ENCODE assay signal across 13 cellular contexts in the genomic region with DNA sequence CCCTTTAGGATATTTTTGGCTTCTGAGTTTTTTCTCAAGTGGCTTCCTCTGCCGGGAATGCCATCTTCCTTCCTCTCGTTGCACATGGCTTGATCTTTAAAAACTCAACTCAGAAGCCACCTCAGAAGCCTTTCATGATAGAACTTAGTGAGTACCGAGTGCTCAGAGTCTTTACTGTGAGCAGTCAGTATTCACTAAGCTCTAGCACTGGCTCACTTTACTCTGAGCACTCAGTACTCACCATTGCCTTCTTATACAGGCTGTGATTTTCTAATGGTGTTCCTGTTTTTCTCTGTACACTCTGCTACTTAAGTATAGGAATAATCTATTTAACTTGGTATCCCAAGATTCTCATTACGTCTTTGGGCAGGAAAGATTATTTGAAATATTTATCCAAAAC.
DNase-seq lines count a peak whose midpoint lies in the region; ATAC-seq and TF ChIP-seq lines count a peak whose summit lies in the region.
"Had no signal": no experiment of that assay in that cellular context is flagged by ENCODE, and none has a peak within 500 bp of the region (broad histone marks: within the 10 kb centered on the region; RNA-seq: fewer than 3 reads in every experiment).

No MANE protein-coding gene starts in this region.

- H3K27me3 Mint-ChIP-seq in activated naive CD4-positive, alpha-beta T cell treated with anti-CD3 and anti-CD28 coated beads for 36 hours (ENCODE audit: low read depth): peaks cover 2% of the 10 kb centered on the region
- peaks cover 10% of the 10 kb centered on the region for H3K27me3 Mint-ChIP-seq in activated naive CD8-positive, alpha-beta T cell treated with anti-CD3 and anti-CD28 coated beads, Interleukin-2, amount 50 U/mL, for 24 hours
- H3K27me3 Mint-ChIP-seq: CD4-positive, CD25-positive, alpha-beta regulatory T cell had no signal

- intact Hi-C loops in activated naive CD4-positive, alpha-beta T cell treated with anti-CD3 and anti-CD28 coated beads for 36 hours (cut with micrococcal nuclease): loop anchor here (2.0 to 10.0 kb wide), 4 partner anchors 27 to 323 kb away; a partner anchor contains a TSS

- peaks cover 23% of the 10 kb centered on the region for H3F3A ChIP-seq in SK-N-SH (replicated peaks; ENCODE audit: insufficient read depth)
- H3F3A ChIP-seq in MM.1S (ENCODE audit: insufficient read depth, low read length): no peaks in the 10 kb centered on the region

- H3K9me2 ChIP-seq in SK-N-SH (no peaks in the 10 kb centered on the region), MM.1S (replicated peaks; ENCODE audit: insufficient read depth, low read length) (no peaks in the 10 kb centered on the region)

- H3K9me3 Mint-ChIP-seq in activated naive CD4-positive, alpha-beta T cell treated with anti-CD3 and anti-CD28 coated beads for 36 hours: no peaks in the 10 kb centered on the region
- no peaks in the 10 kb centered on the region for H3K9me3 Mint-ChIP-seq in activated naive CD8-positive, alpha-beta T cell treated with anti-CD3 and anti-CD28 coated beads, Interleukin-2, amount 50 U/mL, for 24 hours
- H3K9me3 Mint-ChIP-seq: GM23338 had no signal

- H3K4me3 ChIP-seq in SK-N-SH (ENCODE audit: low read depth in 2 of 2, low read length in 1 of 2) (no peak overlapping the region), MM.1S (ENCODE audit: low read length) (no peak overlapping the region)
- H3K4me3 ChIP-seq: GM23338 had no signal

- H3K9me3 ChIP-seq in SK-N-SH (no peaks in the 10 kb centered on the region), MM.1S (replicated peaks; ENCODE audit: insufficient read depth, low read length) (no peaks in the 10 kb centered on the region)

- POLR2A ChIA-PET in SK-N-SH (lab: Yijun Ruan, JAX): no interaction called here

- TF ChIP-seq CTCF in SK-N-SH (IDR thresholded peaks at IDR 0.05) (no peak), MM.1S (IDR thresholded peaks at IDR 0.05; ENCODE audit: low read length) (no peak)

- no peak overlapping the region for H3K4me2 ChIP-seq in SK-N-SH
- H3K4me2 ChIP-seq in MM.1S (ENCODE audit: low read depth, low read length): peak overlapping the region; percentile 5; the same call in 1 of the 2 replicates
- H3K4me2 ChIP-seq: GM23338 had no signal

- ATAC-seq in SK-N-SH treated with all-trans-retinoic acid at 6 μM for 48 hours (no peak), GM19397 (IDR thresholded peaks at IDR 0.05; ENCODE audit: unreplicated experiment) (no peak), GM18873 (IDR thresholded peaks at IDR 0.05; ENCODE audit: low FRiP score, unreplicated experiment) (no peak)
- ATAC-seq in activated naive CD8-positive, alpha-beta T cell treated with anti-CD3 and anti-CD28 coated beads, Interleukin-2, amount 50 U/mL, for 24 hours: no peak
- ATAC-seq: GM23338 had no signal

- H3K36me3 ChIP-seq in SK-N-SH (replicated peaks in 1 of 2; ENCODE audit: control insufficient read depth in 1 of 2, insufficient read depth in 2 of 2, low read length in 1 of 2) (no peaks in the 10 kb centered on the region), MM.1S (replicated peaks; ENCODE audit: insufficient read depth, low read length) (no peaks in the 10 kb centered on the region)

- H3K27ac ChIP-seq in SK-N-SH (ENCODE audit: low read depth in 2 of 2, low read length in 1 of 2) (peak overlapping the region in 1 of 2 experiments; percentile 31; a peak in 1 of 4 replicates), MM.1S (ENCODE audit: low read length) (no peak overlapping the region)
- H3K27ac ChIP-seq: 22Rv1 had no signal

- no peak for TF ChIP-seq EP300 in SK-N-SH (IDR thresholded peaks at IDR 0.05; ENCODE audit: borderline replicate concordance in 1 of 2, low read depth in 1 of 2, low read length in 1 of 2)

- 30% methylated on average over 4 of the region's 4 CpGs for WGBS in SK-N-SH (ENCODE audit: low lambda C conversion rate)

- H3K9ac ChIP-seq in SK-N-SH (no peak overlapping the region), MM.1S (ENCODE audit: low read length) (no peak overlapping the region)

- no peak for TF ChIP-seq RAD21 in SK-N-SH (IDR thresholded peaks at IDR 0.05; ENCODE audit: low read length)

- DNase-seq in SK-N-SH (no peak), MM.1S (no peak)
- DNase-seq in activated naive CD4-positive, alpha-beta T cell treated with anti-CD3 and anti-CD28 coated beads for 36 hours: no peak
- no peak for DNase-seq in activated naive CD4-positive, alpha-beta T cell (lab: John Stamatoyannopoulos, UW)
- no peak for DNase-seq in activated naive CD8-positive, alpha-beta T cell treated with anti-CD3 and anti-CD28 coated beads, Interleukin-2, amount 50 U/mL, for 24 hours
- DNase-seq: CD4-positive, CD25-positive, alpha-beta regulatory T cell; DMS53; H7 had no signal

- peaks cover 56% of the 10 kb centered on the region for H3K4me1 Mint-ChIP-seq in activated naive CD4-positive, alpha-beta T cell treated with anti-CD3 and anti-CD28 coated beads for 36 hours (ENCODE audit: low read depth)
- peaks cover 59% of the 10 kb centered on the region for H3K4me1 Mint-ChIP-seq in activated naive CD8-positive, alpha-beta T cell treated with anti-CD3 and anti-CD28 coated beads, Interleukin-2, amount 50 U/mL, for 24 hours
- H3K4me1 Mint-ChIP-seq: CD4-positive, CD25-positive, alpha-beta regulatory T cell; GM23338 had no signal

- H3K27ac Mint-ChIP-seq in activated naive CD4-positive, alpha-beta T cell treated with anti-CD3 and anti-CD28 coated beads for 36 hours: peak overlapping the region; percentile 93
- H3K27ac Mint-ChIP-seq in activated naive CD8-positive, alpha-beta T cell treated with anti-CD3 and anti-CD28 coated beads, Interleukin-2, amount 50 U/mL, for 24 hours: peak overlapping the region; percentile 83
- H3K27ac Mint-ChIP-seq: CD4-positive, CD25-positive, alpha-beta regulatory T cell; GM23338 had no signal

- H2AFZ ChIP-seq in SK-N-SH (ENCODE audit: low read depth) (0 out of 2 replicates have a peak overlapping the region, but pooled peaks have one; percentile 42), MM.1S (ENCODE audit: low read length) (no peak overlapping the region)

- peaks cover 2% of the 10 kb centered on the region for H3K36me3 Mint-ChIP-seq in activated naive CD4-positive, alpha-beta T cell treated with anti-CD3 and anti-CD28 coated beads for 36 hours (ENCODE audit: low read depth)
- no peaks in the 10 kb centered on the region for H3K36me3 Mint-ChIP-seq in activated naive CD8-positive, alpha-beta T cell treated with anti-CD3 and anti-CD28 coated beads, Interleukin-2, amount 50 U/mL, for 24 hours (ENCODE audit: low read depth)
- H3K36me3 Mint-ChIP-seq: CD4-positive, CD25-positive, alpha-beta regulatory T cell had no signal

- H3K4me1 ChIP-seq in SK-N-SH (ENCODE audit: control insufficient read depth in 1 of 2, insufficient read depth in 2 of 2, low read depth in 1 of 2, low read length in 1 of 2) (peaks cover 0 to 21% of the 10 kb centered on the region in 2 experiments; a peak in 2 of 4 replicates), MM.1S (ENCODE audit: low read length) (0 out of 2 replicates have a peak, but pooled peaks cover 6% of the 10 kb centered on the region)

- H3K79me2 ChIP-seq in SK-N-SH (ENCODE audit: insufficient read depth) (no peaks in the 10 kb centered on the region), MM.1S (ENCODE audit: low read length) (no peaks in the 10 kb centered on the region)

- no peaks in the 10 kb centered on the region for H3K27me3 ChIP-seq in SK-N-SH (ENCODE audit: insufficient read depth)
- no peaks in the 10 kb centered on the region for H3K27me3 ChIP-seq in MM.1S (replicated peaks; ENCODE audit: insufficient read depth, low read length)

- CTCF ChIA-PET in SK-N-SH (lab: Yijun Ruan, JAX): no interaction called here
- CTCF ChIA-PET in activated naive CD4-positive, alpha-beta T cell treated with anti-CD3 and anti-CD28 coated beads for 36 hours (lab: Charles Lee): no interaction called here

- no peaks in the 10 kb centered on the region for H4K20me1 ChIP-seq in SK-N-SH (ENCODE audit: insufficient read depth)
- no peaks in the 10 kb centered on the region for H4K20me1 ChIP-seq in MM.1S (ENCODE audit: insufficient read depth, low read length)

- no peak overlapping the region for H3K4me3 Mint-ChIP-seq in activated naive CD4-positive, alpha-beta T cell treated with anti-CD3 and anti-CD28 coated beads for 36 hours
- no peak overlapping the region for H3K4me3 Mint-ChIP-seq in activated naive CD8-positive, alpha-beta T cell treated with anti-CD3 and anti-CD28 coated beads, Interleukin-2, amount 50 U/mL, for 24 hours
- H3K4me3 Mint-ChIP-seq: CD4-positive, CD25-positive, alpha-beta regulatory T cell; GM23338 had no signal

TF ChIP-seq in SK-N-SH, 30 proteins besides CTCF, POLR2A, EP300 and RAD21:
- no peak for TF ChIP-seq SIN3A (IDR thresholded peaks at IDR 0.05; ENCODE audit: borderline replicate concordance, low read depth, low read length)
- no peak for TF ChIP-seq ELF1 (IDR thresholded peaks at IDR 0.05)
- no peak for TF ChIP-seq RXRA (IDR thresholded peaks at IDR 0.05; ENCODE audit: borderline replicate concordance, low read depth)
- no peak for TF ChIP-seq FOXM1 (IDR thresholded peaks at IDR 0.05; ENCODE audit: low read depth)
- no peak for TF ChIP-seq TCF12 (IDR thresholded peaks at IDR 0.05)
- no peak for TF ChIP-seq JUND (IDR thresholded peaks at IDR 0.05)
- TF ChIP-seq FOSL2 (IDR thresholded peaks at IDR 0.05; ENCODE audit: borderline replicate concordance, low read depth): no peak
- TF ChIP-seq RCOR1 (IDR thresholded peaks at IDR 0.05; ENCODE audit: low read length): no peak
- no peak for TF ChIP-seq NFIC (IDR thresholded peaks at IDR 0.05; ENCODE audit: borderline replicate concordance)

TF ChIP-seq in SK-N-SH treated with all-trans-retinoic acid at 6 μM for 48 hours, 23 proteins besides CTCF, POLR2A, EP300 and RAD21 (continues in another document):
- TF ChIP-seq TOX (CRISPR knock-in tag; IDR thresholded peaks at IDR 0.05; ENCODE audit: borderline replicate concordance) (no peak), ZNF70 (CRISPR knock-in tag; IDR thresholded peaks at IDR 0.05) (no peak), ZC3H10 (CRISPR knock-in tag; IDR thresholded peaks at IDR 0.05) (no peak), ZNF565 (CRISPR knock-in tag; conservative IDR thresholded peaks at IDR 0.05; ENCODE audit: low read depth) (no peak)
- TF ChIP-seq, protein P1, sequence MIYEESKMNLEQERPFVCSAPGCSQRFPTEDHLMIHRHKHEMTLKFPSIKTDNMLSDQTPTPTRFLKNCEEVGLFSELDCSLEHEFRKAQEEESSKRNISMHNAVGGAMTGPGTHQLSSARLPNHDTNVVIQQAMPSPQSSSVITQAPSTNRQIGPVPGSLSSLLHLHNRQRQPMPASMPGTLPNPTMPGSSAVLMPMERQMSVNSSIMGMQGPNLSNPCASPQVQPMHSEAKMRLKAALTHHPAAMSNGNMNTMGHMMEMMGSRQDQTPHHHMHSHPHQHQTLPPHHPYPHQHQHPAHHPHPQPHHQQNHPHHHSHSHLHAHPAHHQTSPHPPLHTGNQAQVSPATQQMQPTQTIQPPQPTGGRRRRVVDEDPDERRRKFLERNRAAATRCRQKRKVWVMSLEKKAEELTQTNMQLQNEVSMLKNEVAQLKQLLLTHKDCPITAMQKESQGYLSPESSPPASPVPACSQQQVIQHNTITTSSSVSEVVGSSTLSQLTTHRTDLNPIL (CRISPR knock-in tag; IDR thresholded peaks at IDR 0.05; ENCODE audit: low read depth): no peak
